In genomic region chr11:67389477-67389876, GRCh38 we compare ENCODE assay signal across 8 cellular contexts. TPM values are rescaled to one million over a fixed set of nuclear protein-coding genes. Genes with fewer than 3 reads are reported as not detected.
DNase-seq lines count a peak whose midpoint lies in the region; ATAC-seq and TF ChIP-seq lines count a peak whose summit lies in the region.

No MANE protein-coding gene starts in this region.

- no peak for ATAC-seq in GM18861 (IDR thresholded peaks at IDR 0.05; ENCODE audit: unreplicated experiment)

- peaks cover 18% of the 10 kb centered on the region for H3K4me1 ChIP-seq in A673 (ENCODE audit: insufficient read depth, low read length, poor library complexity, severe bottlenecking)
- H3K4me1 ChIP-seq in liver (ENCODE audit: control insufficient read depth in 4 of 4, insufficient read depth in 4 of 4, low read length in 3 of 4), result peaks cover 0 to 22% (median 16%) of the 10 kb centered on the region in 4 donors

- no peak overlapping the region for H3K9ac ChIP-seq in liver (ENCODE audit: low read depth in 1 of 2, low read length in 2 of 2)

- POLR2A ChIA-PET in A673 (lab: Charles Lee; ENCODE audit: low non-redundant PET), result no interaction called here

- CTCF ChIA-PET in A673 (lab: Charles Lee), result interaction anchor here (0.6 to 0.9 kb wide), 2 partner anchors 12 to 360 kb away, joined by 4 to 6 read pairs; partner anchors contain the start of gene PPP1CA

- in situ Hi-C loops in GM13976 (cut with MboI; ENCODE audit: low sequenced_read_pairs, unreplicated experiment) (loop anchor here (10.0 kb wide), 2 partner anchors 115 to 125 kb away; partner anchors contain the start of genes CDK2AP2, GRK2 and PITPNM1), astrocyte of the cerebellum (cut with HindIII; ENCODE audit: low sequenced_read_pairs) (loop anchor here (5.0 kb wide), 1 partner anchor 42 kb away; no protein-coding TSS in a partner anchor)

- H3K9me3 ChIP-seq in A673 (ENCODE audit: low read depth, low read length, poor library complexity, severe bottlenecking) (no peaks in the 10 kb centered on the region), liver (ENCODE audit: control insufficient read depth in 4 of 4, low read length in 3 of 4) (no peaks in the 10 kb centered on the region)

- intact Hi-C loops in A673 (cut with micrococcal nuclease; ENCODE audit: unreplicated experiment), result loop anchor here (10.0 kb wide), 2 partner anchors 305 to 335 kb away; partner anchors contain the start of gene RHOD

- WGBS in liver, result 56% methylated on average over 6 of the region's 6 CpGs

- DNase-seq in A673 (ENCODE audit: low spot score), result no peak
- peak; percentile 72 for DNase-seq in GM13976 (ENCODE audit: low spot score)
- DNase-seq in SHP77 treated with DMSO at 0.1 percent for 48 hours (lab: John Stamatoyannopoulos, UW), result peak; percentile 27
- DNase-seq in astrocyte of the cerebellum (ENCODE audit: low read depth), result no peak
- DNase-seq in cortex of kidney (lab: John Stamatoyannopoulos, UW), result no peak
- no peak for DNase-seq in NCI-H524 treated with DMSO at 0.1 percent for 48 hours (lab: John Stamatoyannopoulos, UW)

- no peak overlapping the region for H3K4me3 ChIP-seq in A673 (ENCODE audit: low read depth, low read length, poor library complexity, severe bottlenecking)
- H3K4me3 ChIP-seq in astrocyte of the cerebellum (ENCODE audit: low read depth, low read length), result no peak overlapping the region
- no peak overlapping the region for H3K4me3 ChIP-seq in liver (ENCODE audit: low read depth in 1 of 3, low read length in 3 of 3)

- no TSS peak for BruUV-seq in A673 (replicated peaks; lab: Mats Ljungman, UMichigan)

- H3K27me3 ChIP-seq in A673 (replicated peaks; ENCODE audit: insufficient read depth, low read depth, low read length, poor library complexity) (no peaks in the 10 kb centered on the region), liver (ENCODE audit: control insufficient read depth in 4 of 4, insufficient read depth in 4 of 4, low read length in 3 of 4) (no peaks in the 10 kb centered on the region)

- TF ChIP-seq RAD21 in liver (IDR thresholded peaks at IDR 0.05), result peak; percentile 63 to 71

- H3K27ac ChIP-seq in A673 (ENCODE audit: low read depth, low read length, poor library complexity, severe bottlenecking) (no peak overlapping the region), liver (ENCODE audit: low read depth in 1 of 2, low read length in 2 of 2) (no peak overlapping the region)

- TF ChIP-seq CTCF in A673 (conservative IDR thresholded peaks at IDR 0.05; ENCODE audit: low read depth, low read length), result peak; percentile 71
- TF ChIP-seq CTCF in GM13976 (IDR thresholded peaks at IDR 0.05; ENCODE audit: borderline replicate concordance, control extremely low read depth, extremely low read depth, insufficient read depth, missing control alignments), result peak; percentile 78
- TF ChIP-seq CTCF in astrocyte of the cerebellum (IDR thresholded peaks at IDR 0.05; ENCODE audit: low read depth, low read length, missing control alignments), result peak; percentile 74
- TF ChIP-seq CTCF in liver (IDR thresholded peaks at IDR 0.05; ENCODE audit: low read depth, low read length, missing input control), result peak; percentile 42

- H3K36me3 ChIP-seq in A673 (ENCODE audit: insufficient read depth, low read length, poor library complexity, severe bottlenecking), result peaks cover 8% of the 10 kb centered on the region
- peaks cover 0 to 1% (median 0%) of the 10 kb centered on the region in 4 donors for H3K36me3 ChIP-seq in liver (ENCODE audit: control insufficient read depth in 4 of 4, insufficient read depth in 3 of 4, low read depth in 1 of 4, low read length in 3 of 4)

TF ChIP-seq in liver, 16 proteins besides CTCF, POLR2A, EP300 and RAD21:
- TF ChIP-seq JUND (IDR thresholded peaks at IDR 0.05) (no peak), FOXA1 (IDR thresholded peaks at IDR 0.05) (no peak), SP1 (IDR thresholded peaks at IDR 0.05) (no peak), ATF3 (IDR thresholded peaks at IDR 0.05) (no peak), MAX (IDR thresholded peaks at IDR 0.05) (no peak), YY1 (IDR thresholded peaks at IDR 0.05) (no peak), NR2F2 (IDR thresholded peaks at IDR 0.05) (no peak), FOXA2 (IDR thresholded peaks at IDR 0.05) (no peak), REST (IDR thresholded peaks at IDR 0.05) (no peak), HNF4G (IDR thresholded peaks at IDR 0.05) (no peak), HNF4A (conservative IDR thresholded peaks at IDR 0.05) (no peak)

RNA-seq across cellular contexts. Expression of gene RAD9A, which starts 2.3 kb away (rescaled TPM):
- total RNA-seq in A673 (2021), result 43.0 and 55.0 TPM in 2 replicates
- total RNA-seq in liver, result 1 to 10 TPM; 5.9 to 8.6 TPM
- 1 to 10 TPM; 4.5 to 5.4 TPM for polyA plus RNA-seq in liver

RNA-seq across cellular contexts. Expression of gene PPP1CA, which starts 12.2 kb away (rescaled TPM):
- total RNA-seq in A673 (2021) (239 TPM in 2 replicates), liver (10 to 100 TPM; 62.4 to 92.9 TPM)
- polyA plus RNA-seq in liver, result 10 to 100 TPM; 74.2 to 77.6 TPM

RNA-seq across cellular contexts. Expression of gene TBC1D10C, which starts 14.4 kb away (rescaled TPM):
- not detected in 2 replicates for total RNA-seq in A673 (2021)
- total RNA-seq in liver, result 1 to 10 TPM; 2.3 to 4.4 TPM
- 1 to 10 TPM; 1.1 to 1.6 TPM for polyA plus RNA-seq in liver

RNA-seq across cellular contexts. Expression of gene CLCF1, which starts 16.1 kb away (rescaled TPM):
- total RNA-seq in A673 (2021), result 0.69 and 0.87 TPM in 2 replicates
- under 1 TPM; 0.17 to 0.23 TPM for total RNA-seq in liver
- polyA plus RNA-seq in liver, result 1 to 10 TPM in 1 of 2 donors, under 1 TPM in 1; 0.14 to 1.8 TPM

RNA-seq across cellular contexts. Expression of gene CARNS1, which starts 26.0 kb away (rescaled TPM):
- 0.13 and 0.28 TPM in 2 replicates for total RNA-seq in A673 (2021)
- total RNA-seq in liver, result under 1 TPM; 0.05 to 0.08 TPM
- under 1 TPM; 0.12 to 0.19 TPM for polyA plus RNA-seq in liver

Comparison
In these comparisons a context has a peak if more than half of its experiments do, and no peak if none do; other contexts are left out.
1. DNase-seq: peak in GM13976 (single experiment) and SHP77 treated with DMSO at 0.1 percent for 48 hours (single experiment); none in A673 (single experiment), astrocyte of the cerebellum (single experiment), cortex of kidney (single experiment) and NCI-H524 treated with DMSO at 0.1 percent for 48 hours (single experiment).
2. Peak in every context shown above with its lines, with median percentiles within 50 percentile points of each other: CTCF ChIP-seq.